ENCODE assay signal across 11 cellular contexts in genomic region chrX:99301990-99302389, GRCh38.
A peak's percentile ranks its signal among the peaks of the same experiment; 100 is the strongest.
DNase-seq lines count a peak whose midpoint lies in the region; ATAC-seq and TF ChIP-seq lines count a peak whose summit lies in the region.
"Had no signal": no experiment of that assay in that cellular context is flagged by ENCODE, and none has a peak within 500 bp of the region (broad histone marks: within the 10 kb centered on the region; RNA-seq: fewer than 3 reads in every experiment).

No MANE protein-coding gene starts in this region.

- H3K36me3 Mint-ChIP-seq in brain = no peaks in the 10 kb centered on the region
- no peaks in the 10 kb centered on the region for H3K36me3 Mint-ChIP-seq in T-helper 2 cell treated with Interferon-gamma antibody and Interleukin-4, amounts not matched to agents 5 μg/mL and 100 μg/mL, for 36 hours (ENCODE audit: low read depth)

- peaks cover 0 to 17% (median 0%) of the 10 kb centered on the region in 3 donors for H3K27me3 ChIP-seq in psoas muscle (ENCODE audit: insufficient read depth in 3 of 3, low read length in 2 of 3)

- H3K4me1 Mint-ChIP-seq in brain = peaks cover 23% of the 10 kb centered on the region
- H3K4me1 Mint-ChIP-seq in T-helper 2 cell treated with Interferon-gamma antibody and Interleukin-4, amounts not matched to agents 5 μg/mL and 100 μg/mL, for 36 hours (ENCODE audit: low read depth) = no peaks in the 10 kb centered on the region

- H3K27ac ChIP-seq in psoas muscle = no peak overlapping the region
- H3K27ac ChIP-seq in coronary artery = no peak overlapping the region

- DNase-seq in NCI-H2081 (lab: John Stamatoyannopoulos, UW) (peak; percentile 42 to 56), NCI-H2081 treated with DMSO at 0.1 percent for 48 hours (lab: John Stamatoyannopoulos, UW) (no peak), NAMALWA (ENCODE audit: low spot score) (peak; percentile 15), psoas muscle (no peak), coronary artery (ENCODE audit: low spot score) (no peak), Right ventricle myocardium superior (no peak)
- no peak for DNase-seq in T-helper 2 cell treated with Interferon-gamma antibody and Interleukin-4, amounts not matched to agents 5 μg/mL and 100 μg/mL, for 36 hours (ENCODE audit: low spot score)
- DNase-seq: kidney; stimulated activated naive CD8-positive, alpha-beta T cell treated with anti-CD3 and anti-CD28 coated beads, Interleukin-15, Interleukin-2, amounts not matched to agents 100 U/mL and 50 U/mL, for 24 hours had no signal

- H3K27me3 Mint-ChIP-seq in brain = peaks cover 3% of the 10 kb centered on the region
- no peaks in the 10 kb centered on the region for H3K27me3 Mint-ChIP-seq in T-helper 2 cell treated with Interferon-gamma antibody and Interleukin-4, amounts not matched to agents 5 μg/mL and 100 μg/mL, for 36 hours (ENCODE audit: low read depth)
- H3K27me3 Mint-ChIP-seq: dendritic cell treated with granulocyte-macrophage colony-stimulating factor and Interleukin-4, amounts not matched to agents 40 ng/mL and 50 ng/mL, for 4 days had no signal

- H3K4me3 ChIP-seq in psoas muscle = no peak overlapping the region
- H3K4me3 ChIP-seq in coronary artery = no peak overlapping the region

- TF ChIP-seq CTCF in brain (conservative IDR thresholded peaks at IDR 0.05) (peak; percentile 29 to 57), psoas muscle (IDR thresholded peaks at IDR 0.05) (peak; percentile 10), coronary artery (IDR thresholded peaks at IDR 0.05) (no peak)

- no peaks in the 10 kb centered on the region for H3K9me3 Mint-ChIP-seq in brain
- H3K9me3 Mint-ChIP-seq in T-helper 2 cell treated with Interferon-gamma antibody and Interleukin-4, amounts not matched to agents 5 μg/mL and 100 μg/mL, for 36 hours = no peaks in the 10 kb centered on the region
- H3K9me3 Mint-ChIP-seq: dendritic cell treated with granulocyte-macrophage colony-stimulating factor and Interleukin-4, amounts not matched to agents 40 ng/mL and 50 ng/mL, for 4 days had no signal

- intact Hi-C loops in psoas muscle (cut with DNase I) (no loop called here), Right ventricle myocardium superior (cut with DNase I) (no loop called here)

- H3K36me3 ChIP-seq in psoas muscle (ENCODE audit: insufficient read depth in 1 of 2, low read depth in 1 of 2) = no peaks in the 10 kb centered on the region

- whole genome bisulfite sequencing in psoas muscle, 3 donors = 13 to 39% (median 34%) methylated on average over 2 of the region's 2 CpGs

- ATAC-seq in psoas muscle (no peak), Right ventricle myocardium superior (ENCODE audit: poor library complexity) (no peak)
- ATAC-seq: stimulated activated naive CD8-positive, alpha-beta T cell treated with anti-CD3 and anti-CD28 coated beads, Interleukin-15, Interleukin-2, amounts not matched to agents 100 U/mL and 50 U/mL, for 24 hours had no signal

- H3K4me1 ChIP-seq in psoas muscle = no peaks in the 10 kb centered on the region

- no peak overlapping the region for H3K4me3 Mint-ChIP-seq in brain
- H3K4me3 Mint-ChIP-seq in T-helper 2 cell treated with Interferon-gamma antibody and Interleukin-4, amounts not matched to agents 5 μg/mL and 100 μg/mL, for 36 hours = no peak overlapping the region
- H3K4me3 Mint-ChIP-seq: dendritic cell treated with granulocyte-macrophage colony-stimulating factor and Interleukin-4, amounts not matched to agents 40 ng/mL and 50 ng/mL, for 4 days had no signal

- H3K27ac Mint-ChIP-seq in brain = no peak overlapping the region
- H3K27ac Mint-ChIP-seq in T-helper 2 cell treated with Interferon-gamma antibody and Interleukin-4, amounts not matched to agents 5 μg/mL and 100 μg/mL, for 36 hours = no peak overlapping the region
- H3K27ac Mint-ChIP-seq: dendritic cell treated with granulocyte-macrophage colony-stimulating factor and Interleukin-4, amounts not matched to agents 40 ng/mL and 50 ng/mL, for 4 days had no signal

- H3K9me3 ChIP-seq in psoas muscle = no peaks in the 10 kb centered on the region

Comparison
In these comparisons a context has a peak if more than half of its experiments do, and no peak if none do; other contexts are left out.
1. DNase-seq: peak in NCI-H2081 (2 of 2) and NAMALWA (single experiment); none in NCI-H2081 treated with DMSO at 0.1 percent for 48 hours (single experiment), psoas muscle (0 of 2), coronary artery (single experiment), Right ventricle myocardium superior (single experiment) and T-helper 2 cell treated with Interferon-gamma antibody and Interleukin-4, amounts not matched to agents 5 μg/mL and 100 μg/mL, for 36 hours (single experiment).